ENCODE assay signal across 7 cellular contexts in genomic region chr3:144128117-144128892, GRCh38.
DNase-seq lines count a peak whose midpoint lies in the region; ATAC-seq and TF ChIP-seq lines count a peak whose summit lies in the region.

No MANE protein-coding gene starts in this region.

- H3K4me1 Mint-ChIP-seq in progenitor cell of endocrine pancreas (ENCODE audit: low read depth), result peaks cover 16% of the 10 kb centered on the region

- no peaks in the 10 kb centered on the region for H3K4me1 ChIP-seq in tibial artery

- H3K27ac Mint-ChIP-seq in progenitor cell of endocrine pancreas, result peak overlapping the region; percentile 54

- H3K27ac ChIP-seq in tibial artery, result no peak overlapping the region

- H3K9me3 ChIP-seq in tibial artery, result no peaks in the 10 kb centered on the region

- H3K9me3 Mint-ChIP-seq in progenitor cell of endocrine pancreas (ENCODE audit: low read depth), result peaks cover 8% of the 10 kb centered on the region

- ATAC-seq in GM19043 (IDR thresholded peaks at IDR 0.05; ENCODE audit: low read depth, unreplicated experiment), result peak; percentile 96
- ATAC-seq in HG02763 (IDR thresholded peaks at IDR 0.05; ENCODE audit: unreplicated experiment), result peak; percentile 97

- no peak overlapping the region for H3K4me3 ChIP-seq in tibial artery

- no peaks in the 10 kb centered on the region for H3K27me3 ChIP-seq in tibial artery

- peaks cover 1% of the 10 kb centered on the region for H3K36me3 Mint-ChIP-seq in progenitor cell of endocrine pancreas (ENCODE audit: insufficient read depth)

- no peak for TF ChIP-seq CTCF in progenitor cell of endocrine pancreas (IDR thresholded peaks at IDR 0.05; ENCODE audit: unreplicated experiment)
- no peak for TF ChIP-seq CTCF in tibial artery (IDR thresholded peaks at IDR 0.05)

- no peaks in the 10 kb centered on the region for H3K36me3 ChIP-seq in tibial artery

- DNase-seq in NCI-H2227 treated with DMSO at 0.1 percent for 48 hours (lab: John Stamatoyannopoulos, UW) (peak; percentile 14), progenitor cell of endocrine pancreas (ENCODE audit: low spot score, unreplicated experiment) (no peak), OCI-M2 (lab: John Stamatoyannopoulos, UW; ENCODE audit: unreplicated experiment) (no peak), tibial artery (no peak), NOMO-1 treated with dmso at 0.1 percent for 144 hours (lab: John Stamatoyannopoulos, UW; ENCODE audit: unreplicated experiment) (no peak)

- H3K4me3 Mint-ChIP-seq in progenitor cell of endocrine pancreas (ENCODE audit: low read depth), result no peak overlapping the region

- intact Hi-C loops in tibial artery (cut with DNase I; ENCODE audit: low total_unique reads), result no loop called here

- no peaks in the 10 kb centered on the region for H3K27me3 Mint-ChIP-seq in progenitor cell of endocrine pancreas
